ENCODE assay signal across 9 cellular contexts in the genomic region with DNA sequence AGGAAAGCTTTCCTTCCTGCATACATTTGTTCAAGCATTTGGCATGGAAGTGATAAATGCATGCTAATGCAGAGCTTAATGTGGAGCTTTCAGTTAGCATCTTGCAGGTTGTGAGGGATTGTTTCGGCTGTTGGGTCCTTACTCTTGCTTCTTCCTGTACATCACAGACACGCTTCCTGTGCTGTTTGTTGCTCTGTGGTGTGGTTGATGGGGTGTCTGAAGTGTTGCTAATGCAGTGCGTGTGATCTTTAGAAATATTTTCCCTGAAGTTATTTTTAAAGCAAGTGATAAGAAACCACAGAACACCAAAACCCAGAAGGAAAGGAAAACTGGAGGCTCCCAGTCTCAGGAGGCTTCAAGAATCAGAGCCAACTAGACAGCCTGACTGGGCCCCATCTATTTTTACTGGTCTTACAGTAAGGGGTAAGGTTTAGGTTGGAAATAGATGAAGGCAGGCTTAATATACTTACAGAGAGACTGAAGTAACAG.
A peak's percentile ranks its signal among the peaks of the same experiment; 100 is the strongest.
DNase-seq lines count a peak whose midpoint lies in the region; ATAC-seq and TF ChIP-seq lines count a peak whose summit lies in the region.
"Had no signal": no experiment of that assay in that cellular context is flagged by ENCODE, and none has a peak within 500 bp of the region (broad histone marks: within the 10 kb centered on the region; RNA-seq: fewer than 3 reads in every experiment).

No MANE protein-coding gene starts in this region.

- peak overlapping the region; percentile 1 for H3K4me3 Mint-ChIP-seq in Caco-2 (ENCODE audit: unreplicated experiment)
- peak overlapping the region; percentile 72 for H3K4me3 Mint-ChIP-seq in natural killer cell
- H3K4me3 Mint-ChIP-seq in osteocyte (ENCODE audit: unreplicated experiment): no peak overlapping the region

- CTCF ChIA-PET in Caco-2 (lab: Charles Lee): interaction anchor here (1.0 to 1.6 kb wide), 2 partner anchors 8 to 148 kb away, joined by 6 read pairs; no protein-coding TSS in a partner anchor

- H3K36me3 Mint-ChIP-seq in Caco-2 (ENCODE audit: insufficient read depth, unreplicated experiment): peaks cover 1% of the 10 kb centered on the region
- no peaks in the 10 kb centered on the region for H3K36me3 Mint-ChIP-seq in natural killer cell
- no peaks in the 10 kb centered on the region for H3K36me3 Mint-ChIP-seq in osteocyte (ENCODE audit: unreplicated experiment)

- H3K9me3 Mint-ChIP-seq in Caco-2 (ENCODE audit: unreplicated experiment) (no peaks in the 10 kb centered on the region), natural killer cell (no peaks in the 10 kb centered on the region), osteocyte (ENCODE audit: unreplicated experiment) (no peaks in the 10 kb centered on the region)

- BruUV-seq in Caco-2 (replicated peaks; lab: Mats Ljungman, UMichigan): no TSS peak

- H3K27me3 Mint-ChIP-seq in Caco-2 (ENCODE audit: insufficient read depth, unreplicated experiment) (no peaks in the 10 kb centered on the region), natural killer cell (ENCODE audit: low read depth in 2 of 2) (no peaks in the 10 kb centered on the region), osteocyte (ENCODE audit: unreplicated experiment) (peaks cover 21% of the 10 kb centered on the region)

- no peak overlapping the region for H3K4me3 ChIP-seq in Caco-2 (ENCODE audit: low read depth, low read length)
- no peak overlapping the region for H3K4me3 ChIP-seq in SJCRH30

- H3K27ac ChIP-seq in SJCRH30: no peak overlapping the region; the same call in 1 of the 2 replicates

- H3K36me3 ChIP-seq in Caco-2 (ENCODE audit: control insufficient read depth, insufficient read depth, low read length) (no peaks in the 10 kb centered on the region), SJCRH30 (no peaks in the 10 kb centered on the region)

- DNase-seq in Caco-2 (no peak), NOMO-1 treated with dmso at 0.1 percent for 144 hours (lab: John Stamatoyannopoulos, UW; ENCODE audit: unreplicated experiment) (peak; percentile 2), astrocyte of the hippocampus (ENCODE audit: low read depth, low spot score) (peak; percentile 71), natural killer cell (no peak), SJCRH30 (no peak), osteocyte (ENCODE audit: extremely low spot score, unreplicated experiment) (no peak), putamen (ENCODE audit: low spot score) (no peak)

- H3K4me1 Mint-ChIP-seq in Caco-2 (ENCODE audit: low read depth, unreplicated experiment) (peaks cover 14% of the 10 kb centered on the region), natural killer cell (peaks cover 44% of the 10 kb centered on the region in 2 donors), osteocyte (ENCODE audit: unreplicated experiment) (peaks cover 2% of the 10 kb centered on the region)

- H3K9me3 ChIP-seq in Caco-2 (no peaks in the 10 kb centered on the region), SJCRH30 (replicated peaks) (no peaks in the 10 kb centered on the region)

- H3K27me3 ChIP-seq in Caco-2 (replicated peaks; ENCODE audit: control insufficient read depth, insufficient read depth, low read length): no peaks in the 10 kb centered on the region
- no peaks in the 10 kb centered on the region for H3K27me3 ChIP-seq in SJCRH30

- H3K4me1 ChIP-seq in Caco-2 (peaks cover 19% of the 10 kb centered on the region), SJCRH30 (peaks cover 16% of the 10 kb centered on the region; the same call in 1 of the 2 replicates)

- no peak overlapping the region for H3K27ac Mint-ChIP-seq in Caco-2 (ENCODE audit: unreplicated experiment)
- peak overlapping the region; percentile 83 to 86 for H3K27ac Mint-ChIP-seq in natural killer cell
- no peak overlapping the region for H3K27ac Mint-ChIP-seq in osteocyte (ENCODE audit: unreplicated experiment)

- TF ChIP-seq CTCF in Caco-2 (IDR thresholded peaks at IDR 0.05; ENCODE audit: insufficient read depth in 1 of 2, low read depth in 1 of 2, low read length in 1 of 2, severe bottlenecking in 1 of 2, unreplicated experiment in 1 of 2) (no peak), natural killer cell (IDR thresholded peaks at IDR 0.05) (no peak), osteocyte (IDR thresholded peaks at IDR 0.05) (no peak)

- ATAC-seq in natural killer cell (peak; percentile 86 to 98 (median 92)), HG03354 (IDR thresholded peaks at IDR 0.05; ENCODE audit: poor library complexity, severe bottlenecking, unreplicated experiment) (no peak)
- ATAC-seq: esophagus mucosa had no signal

- intact Hi-C loops in Caco-2 (cut with micrococcal nuclease; ENCODE audit: unreplicated experiment): no loop called here
- intact Hi-C loops in natural killer cell (cut with micrococcal nuclease): loop anchor here (1.0 to 5.0 kb wide), 5 partner anchors 18 to 141 kb away; no protein-coding TSS in a partner anchor

- POLR2A ChIA-PET in Caco-2 (lab: Charles Lee): interaction anchor here (0.6 kb wide), 2 partner anchors 38 to 86 kb away, joined by 3 to 8 read pairs; no protein-coding TSS in a partner anchor

Comparison
In these comparisons a context has a peak if more than half of its experiments do, and no peak if none do; other contexts are left out.
1. DNase-seq: peak in NOMO-1 treated with dmso at 0.1 percent for 144 hours (single experiment) and astrocyte of the hippocampus (single experiment); none in Caco-2 (0 of 2), natural killer cell (single experiment), SJCRH30 (0 of 2), osteocyte (single experiment) and putamen (single experiment).
2. H3K27ac Mint-ChIP-seq: peak in natural killer cell (2 of 2); none in Caco-2 (single experiment) and osteocyte (single experiment).